ENCODE assay signal across 1 cellular context in genomic region chr19:39112338-39112890, GRCh38.
TF ChIP-seq lines count a peak whose summit lies in the region.

No MANE protein-coding gene starts in this region.

TF ChIP-seq in liver, 16 proteins besides CTCF, POLR2A, EP300 and RAD21 (continued from another document):
- TF ChIP-seq REST (IDR thresholded peaks at IDR 0.05), result peak; percentile 60
